ENCODE assay signal across 8 cellular contexts in the genomic region with DNA sequence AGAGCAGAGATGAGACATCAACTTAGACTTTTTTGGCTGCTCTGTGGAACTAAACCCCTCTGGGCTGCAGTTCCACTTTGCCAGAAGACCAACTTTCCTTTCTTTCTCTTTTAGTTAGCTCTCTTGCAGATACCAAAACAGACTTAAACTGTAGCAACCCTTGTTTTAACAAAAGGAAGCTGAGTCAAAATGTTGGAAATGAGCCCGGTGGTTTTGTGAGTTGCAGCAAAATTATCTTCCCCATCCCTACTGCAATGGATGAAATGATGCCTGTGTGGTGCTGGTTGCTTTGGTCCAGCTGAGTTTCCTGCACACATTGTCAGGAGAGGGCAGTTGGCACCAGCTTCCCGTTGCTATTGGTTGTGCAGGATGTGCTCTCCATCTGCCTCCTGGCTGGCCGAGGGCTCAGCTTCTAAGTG.
A peak's percentile ranks its signal among the peaks of the same experiment; 100 is the strongest.
DNase-seq lines count a peak whose midpoint lies in the region; ATAC-seq and TF ChIP-seq lines count a peak whose summit lies in the region.

No MANE protein-coding gene starts in this region.

- 12 to 28% methylated on average over 3 of the region's 3 CpGs for WGBS in lung, 2 donors

- H3K9me3 Mint-ChIP-seq in brain: no peaks in the 10 kb centered on the region

- H3K9me3 ChIP-seq in lung (ENCODE audit: control insufficient read depth in 2 of 2, insufficient read depth in 1 of 2, low read length in 1 of 2): no peaks in the 10 kb centered on the region

- H3K4me1 Mint-ChIP-seq in brain: peaks cover 57% of the 10 kb centered on the region

- H3K27ac ChIP-seq in lung (ENCODE audit: low read depth in 1 of 2, low read length in 1 of 2): peak overlapping the region in 1 of 2 donors; percentile 48

- no peaks in the 10 kb centered on the region for H3K36me3 ChIP-seq in lung (ENCODE audit: control insufficient read depth in 2 of 2, insufficient read depth in 2 of 2, low read length in 2 of 2)

- H3K4me3 Mint-ChIP-seq in brain: peak overlapping the region in 1 of 5 experiments; percentile 17

- H3K27ac Mint-ChIP-seq in brain: peak overlapping the region in 4 of 5 experiments; percentile 14 to 67 (median 60)

- DNase-seq in Ammon's horn (ENCODE audit: low spot score): peak; percentile 74
- peak; percentile 90 for DNase-seq in HT1080 (ENCODE audit: low read depth)
- peak; percentile 36 for DNase-seq in lung (ENCODE audit: low spot score)
- DNase-seq in NCI-H524 (lab: John Stamatoyannopoulos, UW): no peak
- DNase-seq in NCI-H345 treated with DMSO at 0.1 percent for 48 hours (lab: John Stamatoyannopoulos, UW; ENCODE audit: unreplicated experiment): no peak

- no peaks in the 10 kb centered on the region for H3K27me3 ChIP-seq in lung (ENCODE audit: control insufficient read depth, insufficient read depth)

- peaks cover 37% of the 10 kb centered on the region for H3K36me3 Mint-ChIP-seq in brain

- ATAC-seq in GM19043 (IDR thresholded peaks at IDR 0.05; ENCODE audit: low read depth, unreplicated experiment): peak; percentile 11
- peak; percentile 43 for ATAC-seq in lung (ENCODE audit: insufficient read depth, low FRiP score)
- no peak for ATAC-seq in GM21717 (IDR thresholded peaks at IDR 0.05; ENCODE audit: unreplicated experiment)

- peaks cover 7 to 19% of the 10 kb centered on the region in 2 donors for H3K4me1 ChIP-seq in lung (ENCODE audit: control insufficient read depth in 2 of 2, insufficient read depth in 2 of 2, low read length in 2 of 2)

- TF ChIP-seq CTCF in brain (conservative IDR thresholded peaks at IDR 0.05): no peak
- no peak for TF ChIP-seq CTCF in lung (IDR thresholded peaks at IDR 0.05; ENCODE audit: control extremely low read depth, extremely low read depth)

- no peak overlapping the region for H3K4me3 ChIP-seq in lung

- H3K27me3 Mint-ChIP-seq in brain: no peaks in the 10 kb centered on the region

Comparison
In these comparisons a context has a peak if more than half of its experiments do, and no peak if none do; other contexts are left out.
1. DNase-seq: peak in Ammon's horn (single experiment), HT1080 (single experiment) and lung (single experiment); none in NCI-H524 (0 of 2) and NCI-H345 treated with DMSO at 0.1 percent for 48 hours (single experiment).